ENCODE assay signal across 17 cellular contexts in the genomic region with DNA sequence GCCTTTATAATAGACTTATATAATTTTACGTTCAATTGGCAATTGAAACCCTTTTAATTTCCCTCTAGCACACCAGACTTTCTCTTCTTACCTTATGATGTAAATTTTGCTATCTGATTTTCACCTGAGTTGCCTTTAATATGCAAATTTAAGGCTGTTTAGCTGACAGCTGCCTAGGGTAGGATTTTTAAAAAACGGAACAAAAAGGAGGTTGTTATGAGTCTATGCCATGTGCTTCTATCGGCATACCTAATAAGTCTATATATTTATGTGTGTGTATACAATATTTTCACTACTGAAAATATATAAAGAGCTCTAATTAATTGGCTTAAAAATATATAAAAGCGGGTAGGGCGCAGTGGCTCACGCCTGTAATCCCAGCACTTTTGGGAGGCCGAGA. TPM values are rescaled to one million over a fixed set of nuclear protein-coding genes. Genes with fewer than 3 reads are reported as not detected.
"Had no signal": no experiment of that assay in that cellular context is flagged by ENCODE, and none has a peak within 500 bp of the region (broad histone marks: within the 10 kb centered on the region; RNA-seq: fewer than 3 reads in every experiment).

No MANE protein-coding gene starts in this region.

- H3K36me3 ChIP-seq: adrenal gland, colonic mucosa, upper lobe of left lung had no signal

- H3K4me1 ChIP-seq: adrenal gland, colonic mucosa, sigmoid colon, suprapubic skin had no signal

- H3K4me3 ChIP-seq: adrenal gland, colonic mucosa, heart left ventricle, left lung, sigmoid colon, suprapubic skin, upper lobe of left lung had no signal

- H3K4me3 Mint-ChIP-seq: natural killer cell treated with Interleukin-12 subunit alpha and Interleukin-12 subunit beta and Interleukin-15 and Interleukin-18, amount 100 ng/mL, for 72 hours had no signal

- H3K27me3 Mint-ChIP-seq: natural killer cell treated with Interleukin-12 subunit alpha and Interleukin-12 subunit beta and Interleukin-15 and Interleukin-18, amount 100 ng/mL, for 72 hours had no signal

- H3K36me3 Mint-ChIP-seq: natural killer cell treated with Interleukin-12 subunit alpha and Interleukin-12 subunit beta and Interleukin-15 and Interleukin-18, amount 100 ng/mL, for 72 hours had no signal

- H3K9me3 Mint-ChIP-seq: natural killer cell treated with Interleukin-12 subunit alpha and Interleukin-12 subunit beta and Interleukin-15 and Interleukin-18, amount 100 ng/mL, for 72 hours had no signal

- DNase-seq: activated CD4-positive, alpha-beta T cell treated with anti-CD3 and anti-CD28 coated beads for 48 hours; activated naive CD4-positive, alpha-beta T cell treated with anti-CD3 and anti-CD28 coated beads, Interleukin-2, amount 50 U/mL, for 16 hours; adrenal gland; caudate nucleus; colonic mucosa; foreskin melanocyte; heart left ventricle; left lung; mesenchymal stem cell; sigmoid colon; stimulated activated naive CD8-positive, alpha-beta T cell treated with anti-CD3 and anti-CD28 coated beads, Interleukin-15, Interleukin-2, amounts not matched to agents 100 U/mL and 50 U/mL, for 24 hours; upper lobe of left lung had no signal

- ATAC-seq: heart left ventricle; left lung; natural killer cell treated with Interleukin-12 subunit alpha and Interleukin-12 subunit beta and Interleukin-15 and Interleukin-18, amount 100 ng/mL, for 72 hours; stimulated activated naive CD8-positive, alpha-beta T cell treated with anti-CD3 and anti-CD28 coated beads, Interleukin-15, Interleukin-2, amounts not matched to agents 100 U/mL and 50 U/mL, for 24 hours had no signal

- H3K9me3 ChIP-seq: adrenal gland, colonic mucosa, heart left ventricle, left lung, sigmoid colon, suprapubic skin, upper lobe of left lung had no signal

- H3K27ac Mint-ChIP-seq: natural killer cell treated with Interleukin-12 subunit alpha and Interleukin-12 subunit beta and Interleukin-15 and Interleukin-18, amount 100 ng/mL, for 72 hours had no signal

- H3K27me3 ChIP-seq: adrenal gland, colonic mucosa, heart left ventricle, left lung, sigmoid colon, suprapubic skin, upper lobe of left lung had no signal

- H3K27ac ChIP-seq: adrenal gland, colonic mucosa, heart left ventricle, left lung, sigmoid colon, suprapubic skin, upper lobe of left lung, VCaP had no signal

RNA-seq across cellular contexts. Expression of a gene that starts 22.1 kb away (rescaled TPM):
- total RNA-seq: adrenal gland; colonic mucosa; heart left ventricle; left lung; natural killer cell treated with Interleukin-12 subunit alpha and Interleukin-12 subunit beta and Interleukin-15 and Interleukin-18, amount 100 ng/mL, for 72 hours; omental fat pad; sigmoid colon; suprapubic skin; upper lobe of left lung had no signal
- polyA plus RNA-seq: adrenal gland, keratinocyte had no signal
